ENCODE assay signal across 8 cellular contexts in the genomic region with DNA sequence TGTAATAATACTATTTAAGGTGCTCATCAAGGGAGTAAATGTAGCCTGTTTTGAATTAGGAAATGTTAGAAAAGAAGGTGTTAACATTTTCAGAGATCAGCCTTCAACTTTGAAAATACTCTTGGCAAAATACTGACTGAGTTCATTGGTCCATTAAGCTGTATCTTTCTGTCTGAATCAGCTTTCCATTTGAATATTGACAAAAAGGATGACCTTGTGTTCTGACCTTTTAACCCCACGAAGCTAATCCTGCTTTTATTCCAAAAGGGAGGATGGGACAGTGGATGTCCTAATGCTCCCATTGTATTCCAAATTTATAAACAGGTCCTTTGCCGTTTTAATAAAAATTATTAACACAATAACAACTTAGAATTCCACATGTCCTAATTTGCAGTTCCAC.
"Had no signal": no experiment of that assay in that cellular context is flagged by ENCODE, and none has a peak within 500 bp of the region (broad histone marks: within the 10 kb centered on the region; RNA-seq: fewer than 3 reads in every experiment).

No MANE protein-coding gene starts in this region.

- H3K36me3 ChIP-seq: HAP-1 had no signal

- H3K27ac ChIP-seq: GM23248, HL-60 had no signal

- H3K4me1 ChIP-seq: HAP-1 had no signal

- H3K9me3 ChIP-seq: HAP-1 had no signal

- ATAC-seq: HCT116 had no signal

- H3K9ac ChIP-seq: GM23248 had no signal

- H3K4me3 ChIP-seq: GM23248, HAP-1 had no signal

- H2AFZ ChIP-seq: GM23248 had no signal

- DNase-seq: GM23248, GOT3, H7, HFFc6, IMR-90 had no signal
